Comparison of ENCODE assay signal across 23 cellular contexts in the genomic region with DNA sequence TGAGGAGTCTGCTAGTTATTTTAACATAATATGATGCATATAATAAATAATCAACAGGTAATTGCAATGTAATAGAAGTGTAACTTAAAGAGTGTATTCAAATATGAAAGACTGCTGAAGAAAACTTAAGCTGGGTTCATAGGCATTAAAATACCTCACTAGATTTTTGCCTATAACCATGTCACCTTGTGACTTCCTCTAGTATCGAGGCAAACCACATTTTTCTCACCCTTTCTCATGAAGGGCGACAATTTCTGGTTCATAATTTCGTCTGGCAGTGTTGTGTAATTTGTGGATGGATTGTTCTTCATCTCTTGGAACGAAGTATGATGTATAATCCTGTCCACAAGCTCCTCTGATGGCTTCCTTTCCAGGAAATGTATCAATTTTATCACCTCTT. TPM values are rescaled to one million over a fixed set of nuclear protein-coding genes. Genes with fewer than 3 reads are reported as not detected.
A peak's percentile ranks its signal among the peaks of the same experiment; 100 is the strongest.
DNase-seq lines count a peak whose midpoint lies in the region; ATAC-seq, FAIRE-seq and TF ChIP-seq lines count a peak whose summit lies in the region.
"Had no signal": no experiment of that assay in that cellular context is flagged by ENCODE, and none has a peak within 500 bp of the region (broad histone marks: within the 10 kb centered on the region; RNA-seq: fewer than 3 reads in every experiment).

No MANE protein-coding gene starts in this region.

- RAD21 ChIA-PET in GM12878 (lab: Charles Lee; ENCODE audit: unreplicated experiment): interaction anchor here (1.0 to 1.4 kb wide), 2 partner anchors 13 to 24 kb away, joined by 3 read pairs; no protein-coding TSS in a partner anchor

- WGBS in GM12878 (ENCODE audit: insufficient coverage, insufficient replicate concordance, low lambda C conversion rate, missing lambda C conversion rate): 0% methylated on average over 4 of the region's 4 CpGs

- H3K36me3 ChIP-seq in GM12878 (ENCODE audit: control insufficient read depth in 2 of 2, insufficient read depth in 2 of 2, low read length in 1 of 2) (no peaks in the 10 kb centered on the region), OCI-LY7 (ENCODE audit: insufficient read depth, low read length) (no peaks in the 10 kb centered on the region)
- H3K36me3 ChIP-seq: heart right ventricle, pancreas had no signal

- CTCF ChIA-PET in GM12878 (lab: Yijun Ruan, JAX) (interaction anchor here (1.0 to 1.5 kb wide), 4 partner anchors 11 to 116 kb away, joined by 3 to 5 read pairs (median 3); no protein-coding TSS in a partner anchor), T-cell (lab: Charles Lee) (interaction anchor here in 1 of 2 donors (0.7 kb wide), 1 partner anchor 21 kb away, joined by 3 read pairs; no protein-coding TSS in a partner anchor), OCI-LY7 (lab: Charles Lee; ENCODE audit: unreplicated experiment) (no interaction called here)

- POLR2A ChIA-PET in GM12878 (lab: Charles Lee) (interaction anchor here (0.6 to 1.9 kb wide), 3 partner anchors 10 to 1130 kb away, joined by 3 to 7 read pairs (median 3); no protein-coding TSS in a partner anchor), T-cell (lab: Charles Lee) (no interaction called here), OCI-LY7 (lab: Charles Lee) (interaction anchor here (0.7 kb wide), 1 partner anchor 577 kb away, joined by 3 read pairs; no protein-coding TSS in a partner anchor)

- no peak for TF ChIP-seq EP300 in GM12878 (IDR thresholded peaks at IDR 0.05; ENCODE audit: borderline replicate concordance in 1 of 2, control insufficient read depth in 1 of 2, low read depth in 2 of 2, low read length in 2 of 2)

- no peaks in the 10 kb centered on the region for H3K9me3 ChIP-seq in GM12878 (replicated peaks; ENCODE audit: control insufficient read depth, insufficient read depth, low read length)
- no peaks in the 10 kb centered on the region for H3K9me3 ChIP-seq in OCI-LY7 (ENCODE audit: low read length)
- H3K9me3 ChIP-seq: heart right ventricle, pancreas had no signal

- H4K20me1 ChIP-seq in GM12878 (ENCODE audit: control insufficient read depth, insufficient read depth) (no peaks in the 10 kb centered on the region), OCI-LY7 (ENCODE audit: insufficient read depth, low read length) (no peaks in the 10 kb centered on the region)

- H3K9me3 Mint-ChIP-seq in T-cell: no peaks in the 10 kb centered on the region
- H3K9me3 Mint-ChIP-seq: activated naive CD4-positive, alpha-beta T cell treated with anti-CD3 and anti-CD28 coated beads for 36 hours had no signal

- intact Hi-C loops in GM12878 (cut with micrococcal nuclease; ENCODE audit: unreplicated experiment): no loop called here
- intact Hi-C loops in OCI-LY7 (cut with micrococcal nuclease; ENCODE audit: unreplicated experiment): no loop called here

- in situ Hi-C loops in GM12878 (cut with MboI): loop anchor here (25.0 kb wide), 1 partner anchor 1207 kb away; no protein-coding TSS in a partner anchor
- in situ Hi-C loops in ACHN (cut with HindIII; ENCODE audit: low pct_ligation_motif_present, low pct_unique_long_range_greater_than_20kb, low sequenced_read_pairs): no loop called here

- H2AFZ ChIP-seq in GM12878 (ENCODE audit: control insufficient read depth, low read depth, low read length) (no peak overlapping the region), OCI-LY7 (ENCODE audit: low read length) (no peak overlapping the region)

- H3K36me3 Mint-ChIP-seq in T-cell: no peaks in the 10 kb centered on the region
- H3K36me3 Mint-ChIP-seq: CD8-positive, alpha-beta memory T cell had no signal

- no peak overlapping the region for H3K27ac Mint-ChIP-seq in T-cell
- H3K27ac Mint-ChIP-seq: activated naive CD4-positive, alpha-beta T cell treated with anti-CD3 and anti-CD28 coated beads for 36 hours; CD8-positive, alpha-beta memory T cell had no signal

- peaks cover 0 to 1% (median 0%) of the 10 kb centered on the region in 3 donors for H3K4me1 Mint-ChIP-seq in T-cell
- H3K4me1 Mint-ChIP-seq: CD8-positive, alpha-beta memory T cell had no signal

- TF ChIP-seq CTCF in GM12878 (IDR thresholded peaks at IDR 0.05 in 2 of 3, conservative IDR thresholded peaks at IDR 0.05 in 1 of 3; ENCODE audit: control insufficient read depth in 2 of 3, extremely low read depth in 1 of 3, insufficient read depth in 1 of 3, low read depth in 3 of 3, low read length in 3 of 3) (no peak), OCI-LY7 (conservative IDR thresholded peaks at IDR 0.05; ENCODE audit: low read length) (no peak)

- no peaks in the 10 kb centered on the region for H3K27me3 ChIP-seq in GM12878 (replicated peaks in 1 of 2; ENCODE audit: control insufficient read depth in 2 of 2, insufficient read depth in 2 of 2, low read length in 1 of 2)
- H3K27me3 ChIP-seq: heart right ventricle, pancreas had no signal

- TF ChIP-seq POLR2A in GM12878 (IDR thresholded peaks at IDR 0.05; ENCODE audit: low read depth, low read length): no peak

- H3K79me2 ChIP-seq in GM12878 (ENCODE audit: control insufficient read depth, insufficient read depth, low read length) (no peaks in the 10 kb centered on the region), OCI-LY7 (ENCODE audit: insufficient read depth, low read depth, low read length) (no peaks in the 10 kb centered on the region)

- FAIRE-seq in GM12878 (lab: Jason Lieb, UNC): no peak
- FAIRE-seq: astrocyte, K562, pancreas had no signal

- H3K4me3 ChIP-seq in GM12878 (no peak overlapping the region), OCI-LY7 (ENCODE audit: low read depth, low read length, poor library complexity, severe bottlenecking) (no peak overlapping the region)
- H3K4me3 ChIP-seq: heart right ventricle, K562, lung, pancreas had no signal

- no peak overlapping the region for H3K4me3 Mint-ChIP-seq in T-cell
- H3K4me3 Mint-ChIP-seq: activated naive CD4-positive, alpha-beta T cell treated with anti-CD3 and anti-CD28 coated beads for 36 hours; CD8-positive, alpha-beta memory T cell had no signal

- H3K9me2 ChIP-seq in OCI-LY7 (ENCODE audit: insufficient read depth, low read length): no peaks in the 10 kb centered on the region

- H3K4me1 ChIP-seq in GM12878 (ENCODE audit: control insufficient read depth, insufficient read depth, low read length) (no peaks in the 10 kb centered on the region), OCI-LY7 (ENCODE audit: insufficient read depth, low read length, poor library complexity, severe bottlenecking) (no peaks in the 10 kb centered on the region)
- H3K4me1 ChIP-seq: heart right ventricle, pancreas had no signal

- TF ChIP-seq RAD21 in GM12878 (IDR thresholded peaks at IDR 0.05; ENCODE audit: insufficient read depth, low read depth, low read length): no peak

- no peaks in the 10 kb centered on the region for H3K27me3 Mint-ChIP-seq in T-cell
- H3K27me3 Mint-ChIP-seq: CD8-positive, alpha-beta memory T cell had no signal

- no peak overlapping the region for H3K27ac ChIP-seq in GM12878 (ENCODE audit: control insufficient read depth, insufficient read depth)
- no peak overlapping the region for H3K27ac ChIP-seq in OCI-LY7 (ENCODE audit: low read depth, low read length, poor library complexity, severe bottlenecking)
- H3K27ac ChIP-seq: heart right ventricle, pancreas had no signal

- BruUV-seq in GM12878 (replicated peaks; lab: Mats Ljungman, UMichigan) (no TSS peak), OCI-LY7 (replicated peaks; lab: Mats Ljungman, UMichigan) (no TSS peak)

- SMC1A ChIA-PET in GM12878 (lab: Charles Lee; ENCODE audit: uncharacterized antibody, unreplicated experiment): interaction anchor here (1.0 to 2.8 kb wide), 4 partner anchors 10 to 339 kb away, joined by 3 to 11 read pairs (median 4); no protein-coding TSS in a partner anchor

- DNase-seq in GM12878 (ENCODE audit: low read depth, low spot score) (no peak), T-cell (no peak), OCI-LY7 (ENCODE audit: low spot score) (no peak), ACHN (no peak)
- DNase-seq: activated CD4-positive, alpha-beta T cell treated with anti-CD3 and anti-CD28 coated beads, Interleukin-2, amount 50 U/mL, for 48 hours; activated naive CD4-positive, alpha-beta T cell treated with anti-CD3 and anti-CD28 coated beads for 36 hours; CD8-positive, alpha-beta memory T cell; DMS79 treated with DMSO at 0.1 percent for 48 hours; heart right ventricle; islet precursor cell; NCI-H1048; NCI-H2081 treated with DMSO at 0.1 percent for 48 hours; NCI-H524 treated with DMSO at 0.1 percent for 48 hours; pancreas; stimulated activated CD4-positive, alpha-beta T cell treated with anti-CD3 and anti-CD28 coated beads, Interleukin-2, amount 100 ng/mL, for 24 hours; T-helper 1 cell had no signal

- ATAC-seq in GM18868 (IDR thresholded peaks at IDR 0.05; ENCODE audit: unreplicated experiment): peak; percentile 43
- peak; percentile 80 for ATAC-seq in GM19463 (IDR thresholded peaks at IDR 0.05; ENCODE audit: unreplicated experiment)
- ATAC-seq in HG02938 (IDR thresholded peaks at IDR 0.05; ENCODE audit: unreplicated experiment): peak; percentile 75
- ATAC-seq in GM12878: peak; percentile 63; the same call in 2 of the 3 replicates
- no peak for ATAC-seq in HG03378 (IDR thresholded peaks at IDR 0.05; ENCODE audit: unreplicated experiment)
- ATAC-seq in T-cell (replicated peaks in 1 of 4): no peak
- ATAC-seq: heart right ventricle, K562, pancreas had no signal

- H3K9ac ChIP-seq in GM12878 (ENCODE audit: control insufficient read depth, insufficient read depth, low read length): no peak overlapping the region

- H3K4me2 ChIP-seq in GM12878 (ENCODE audit: control insufficient read depth, insufficient read depth) (no peak overlapping the region), OCI-LY7 (ENCODE audit: low read length) (no peak overlapping the region)

TF ChIP-seq in GM12878, 131 proteins besides CTCF, POLR2A, EP300 and RAD21 (continues in another document):
- TF ChIP-seq SMAD1 (IDR thresholded peaks at IDR 0.05; ENCODE audit: low read depth, partially characterized antibody) (no peak), ETV6 (conservative IDR thresholded peaks at IDR 0.05 in 1 of 2, IDR thresholded peaks at IDR 0.05 in 1 of 2; ENCODE audit: borderline replicate concordance in 1 of 2, low read depth in 1 of 2) (no peak)

RNA-seq across cellular contexts. Expression of gene SULT1E1, which starts 16.0 kb away (rescaled TPM):
- total RNA-seq in GM12878 (2013; cell fraction: nucleolus; rRNA removed): not detected in 2 replicates
- total RNA-seq in GM12878 (2014; rRNA removed) (not detected in 2 replicates), GM12878 (2014; rRNA removed; fragmentation: Illumina TruSeq; extraction: Trizol) (not detected in 2 replicates), GM12878 (2021) (not detected in 2 replicates), T-cell (not detected), OCI-LY7 (2022) (not detected in 2 replicates)
- polyA plus RNA-seq in GM12878 (2011; ENCODE audit: low read depth): not detected
- polyA plus RNA-seq in GM12878 (2011; rRNA removed) (not detected in 2 replicates), GM12878 (2014; fragmentation: Illumina TruSeq; extraction: Trizol) (not detected in 2 replicates), GM12878 (2014; fragmentation: Nextera tagmentation; extraction: Ambion mirVana) (not detected), GM12878 (2014; rRNA removed) (not detected in 2 replicates), GM12878 (2016; fragmentation: Nextera tagmentation; extraction: Ambion mirVana) (not detected)
- not detected in 2 replicates for polyA plus RNA-seq in GM12878 (2011; cell fraction: cytosol; rRNA removed)
- not detected in 2 replicates for polyA plus RNA-seq in GM12878 (2011; cell fraction: nucleus; rRNA removed)
- polyA plus RNA-seq in GM12878 (2012): not detected in 2 replicates
- not detected in 2 replicates for polyA minus RNA-seq in GM12878 (2011; rRNA and poly(A)+ RNA removed)
- not detected in 2 replicates for polyA minus RNA-seq in GM12878 (2011; cell fraction: cytosol; rRNA and poly(A)+ RNA removed)
- not detected in 2 replicates for polyA minus RNA-seq in GM12878 (2011; cell fraction: nucleus; rRNA and poly(A)+ RNA removed)
- not detected in 2 replicates for total RNA-seq in OCI-LY7 (2014; rRNA removed; shearing (Covaris generic))
- total RNA-seq: activated naive CD4-positive, alpha-beta T cell treated with anti-CD3 and anti-CD28 coated beads for 36 hours; astrocyte; CD8-positive, alpha-beta memory T cell; heart right ventricle; K562 had no signal
- polyA plus RNA-seq: CD8-positive, alpha-beta memory T cell; heart right ventricle; K562; pancreas had no signal

Comparison
In these comparisons a context has a peak if more than half of its experiments do, and no peak if none do; other contexts are left out.
1. ATAC-seq: peak in GM18868 (single experiment), GM19463 (single experiment), HG02938 (single experiment) and GM12878 (single experiment); none in HG03378 (single experiment) and T-cell (0 of 4).
2. POLR2A ChIA-PET loops: an anchor here in GM12878 (0.6 to 1.9 kb wide) and OCI-LY7 (0.7 kb wide); none called in T-cell.